In the genomic region with DNA sequence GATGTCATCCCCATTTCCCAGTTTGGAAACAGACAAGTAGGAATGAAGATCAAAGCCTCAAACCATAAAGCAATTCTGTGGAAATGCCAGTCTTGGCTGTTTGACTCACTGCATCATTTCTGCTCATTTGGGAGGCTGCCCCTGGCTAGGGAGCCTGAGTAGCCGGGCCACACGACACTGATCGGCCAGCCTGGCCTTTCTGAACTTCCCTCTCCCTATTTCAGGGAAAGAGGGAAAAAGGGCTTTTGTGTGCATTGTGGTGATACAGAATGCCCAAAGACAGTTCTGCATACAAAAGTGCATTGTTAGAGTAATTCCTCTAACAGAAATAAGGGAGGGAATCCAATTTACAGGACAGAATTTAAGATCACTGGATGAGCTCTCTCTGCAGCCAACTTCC, we compare ENCODE assay signal across 13 cellular contexts. TPM values are rescaled to one million over a fixed set of nuclear protein-coding genes. Genes with fewer than 3 reads are reported as not detected.
"Had no signal": no experiment of that assay in that cellular context is flagged by ENCODE, and none has a peak within 500 bp of the region (broad histone marks: within the 10 kb centered on the region; RNA-seq: fewer than 3 reads in every experiment).

No MANE protein-coding gene starts in this region.

- H3K4me3 ChIP-seq: breast epithelium, esophagus muscularis mucosa, gastrocnemius medialis, lung, transverse colon had no signal

- H3K27ac Mint-ChIP-seq: activated naive CD4-positive, alpha-beta T cell treated with anti-CD3 and anti-CD28 coated beads, Interleukin-2, amount 50 U/mL, for 72 hours; natural killer cell treated with Interleukin-12 subunit alpha and Interleukin-12 subunit beta and Interleukin-15 and Interleukin-18, amount 100 ng/mL, for 72 hours had no signal

- DNase-seq: activated CD4-positive, alpha-beta T cell treated with anti-CD3 and anti-CD28 coated beads, Interleukin-2, amount 50 U/mL, for 1 hour; activated CD4-positive, CD25-positive, alpha-beta regulatory T cell; amniotic stem cell; gastrocnemius medialis; left cardiac atrium; transverse colon had no signal

- H3K36me3 Mint-ChIP-seq: activated naive CD4-positive, alpha-beta T cell treated with anti-CD3 and anti-CD28 coated beads, Interleukin-2, amount 50 U/mL, for 72 hours; natural killer cell treated with Interleukin-12 subunit alpha and Interleukin-12 subunit beta and Interleukin-15 and Interleukin-18, amount 100 ng/mL, for 72 hours had no signal

- H3K4me1 ChIP-seq: breast epithelium, gastrocnemius medialis had no signal

- H3K4me3 Mint-ChIP-seq: natural killer cell treated with Interleukin-12 subunit alpha and Interleukin-12 subunit beta and Interleukin-15 and Interleukin-18, amount 100 ng/mL, for 72 hours had no signal

- H3K27ac ChIP-seq: breast epithelium, esophagus muscularis mucosa, gastrocnemius medialis, transverse colon had no signal

- H3K9me3 ChIP-seq: breast epithelium, esophagus muscularis mucosa, gastrocnemius medialis, transverse colon had no signal

- H3K9me3 Mint-ChIP-seq: activated naive CD4-positive, alpha-beta T cell treated with anti-CD3 and anti-CD28 coated beads, Interleukin-2, amount 50 U/mL, for 72 hours; natural killer cell treated with Interleukin-12 subunit alpha and Interleukin-12 subunit beta and Interleukin-15 and Interleukin-18, amount 100 ng/mL, for 72 hours had no signal

- H3K36me3 ChIP-seq: breast epithelium, esophagus muscularis mucosa, gastrocnemius medialis, transverse colon had no signal

RNA-seq across cellular contexts. Expression of a gene that starts 41.7 kb away (rescaled TPM):
- total RNA-seq: activated naive CD4-positive, alpha-beta T cell treated with anti-CD3 and anti-CD28 coated beads, Interleukin-2, amount 50 U/mL, for 72 hours; breast epithelium; esophagus muscularis mucosa; gastrocnemius medialis; left cardiac atrium; lung; natural killer cell treated with Interleukin-12 subunit alpha and Interleukin-12 subunit beta and Interleukin-15 and Interleukin-18, amount 100 ng/mL, for 72 hours; osteocyte; T-helper 2 cell treated with Interferon-gamma antibody and Interleukin-4, amounts not matched to agents 100 ng/mL and 5 ng/mL, for 36 hours; transverse colon had no signal
- polyA plus RNA-seq: lung had no signal
